In the genomic region with DNA sequence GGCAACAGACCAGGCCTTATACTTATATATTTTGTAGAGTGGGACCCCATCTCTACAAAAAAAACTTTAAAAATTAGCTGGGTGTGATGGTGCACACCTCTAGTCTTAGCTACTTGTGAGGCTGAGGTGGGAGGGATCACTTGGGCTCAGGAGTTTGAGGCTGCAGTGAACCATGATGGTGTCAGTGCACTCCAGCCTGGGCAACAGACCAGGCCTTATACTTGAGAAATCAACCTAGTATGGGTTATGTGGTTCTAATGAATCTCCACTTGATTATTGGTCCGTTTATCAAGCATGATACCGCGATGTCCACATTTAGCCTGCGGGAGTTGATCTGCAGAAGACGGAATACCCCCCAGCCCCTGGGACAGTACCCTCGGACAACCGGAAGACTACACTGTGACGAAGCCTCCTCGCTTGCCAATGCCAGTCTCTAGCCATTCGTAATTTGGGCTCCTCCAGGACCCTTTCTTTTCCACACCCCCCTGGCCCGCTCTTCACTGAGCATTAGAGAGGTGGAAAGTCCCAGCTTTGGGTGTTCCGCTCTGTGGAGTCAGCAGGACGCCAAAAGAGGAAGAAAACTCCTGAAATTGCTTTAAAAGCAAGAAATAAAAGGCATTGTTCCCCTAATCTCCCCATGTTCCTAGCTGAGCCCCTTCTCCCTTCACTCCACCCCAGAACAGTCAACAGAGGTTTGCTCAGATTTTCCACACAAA, we compare ENCODE assay signal across 11 cellular contexts. TPM values are rescaled to one million over a fixed set of nuclear protein-coding genes. Genes with fewer than 3 reads are reported as not detected.
DNase-seq lines count a peak whose midpoint lies in the region; ATAC-seq lines count a peak whose summit lies in the region.
"Had no signal": no experiment of that assay in that cellular context is flagged by ENCODE, and none has a peak within 500 bp of the region (broad histone marks: within the 10 kb centered on the region; RNA-seq: fewer than 3 reads in every experiment).

No MANE protein-coding gene starts in this region.

- H3K23ac ChIP-seq in mesendoderm (ENCODE audit: low read length): no peak overlapping the region

- no peak for ATAC-seq in stimulated activated naive CD8-positive, alpha-beta T cell treated with anti-CD3 and anti-CD28 coated beads, Interleukin-15, amount 100 ng/mL, for 72 hours
- ATAC-seq in right cardiac atrium: peak; percentile 2 to 31
- ATAC-seq: A549 had no signal

- H3K27ac Mint-ChIP-seq in stimulated activated naive CD8-positive, alpha-beta T cell treated with anti-CD3 and anti-CD28 coated beads, Interleukin-15, Interleukin-2, amounts not matched to agents 100 ng/mL and 50 ng/mL, for 24 hours: peak overlapping the region; percentile 14
- H3K27ac Mint-ChIP-seq in stimulated activated naive CD8-positive, alpha-beta T cell treated with anti-CD3 and anti-CD28 coated beads, Interleukin-15, amount 100 ng/mL, for 72 hours: no peak overlapping the region

- no peak overlapping the region for H3K56ac ChIP-seq in mesendoderm (ENCODE audit: low read length)

- H2BK120ac ChIP-seq in mesendoderm (ENCODE audit: low read depth, low read length): no peak overlapping the region

- H3K4me3 ChIP-seq in right cardiac atrium (ENCODE audit: low read length) (no peak overlapping the region), mesendoderm (ENCODE audit: low read length) (no peak overlapping the region)
- H3K4me3 ChIP-seq: A549 had no signal

- peaks cover 27% of the 10 kb centered on the region for H3K4me1 ChIP-seq in right cardiac atrium (ENCODE audit: control insufficient read depth, insufficient read depth, low read length)
- no peaks in the 10 kb centered on the region for H3K4me1 ChIP-seq in mesendoderm (ENCODE audit: control insufficient read depth, low read depth, low read length)
- H3K4me1 ChIP-seq: A549 had no signal

- H3K4me2 ChIP-seq in mesendoderm (ENCODE audit: low read length): no peak overlapping the region
- H3K4me2 ChIP-seq: A549 had no signal

- no peak overlapping the region for H3K9ac ChIP-seq in mesendoderm (ENCODE audit: low read length)

- no peaks in the 10 kb centered on the region for H3K36me3 Mint-ChIP-seq in stimulated activated naive CD8-positive, alpha-beta T cell treated with anti-CD3 and anti-CD28 coated beads, Interleukin-15, Interleukin-2, amounts not matched to agents 100 ng/mL and 50 ng/mL, for 24 hours (ENCODE audit: low read depth)

- H3K79me1 ChIP-seq in mesendoderm (ENCODE audit: low read length): no peaks in the 10 kb centered on the region

- no peak overlapping the region for H2BK5ac ChIP-seq in mesendoderm (ENCODE audit: low read length)

- H3K18ac ChIP-seq in mesendoderm (ENCODE audit: low read length): no peak overlapping the region

- intact Hi-C loops in right cardiac atrium (cut with DNase I): no loop called here

- H3K9me3 ChIP-seq in right cardiac atrium (ENCODE audit: control insufficient read depth, low read length): no peaks in the 10 kb centered on the region
- H3K9me3 ChIP-seq: A549 had no signal

- DNase-seq in stimulated activated naive CD8-positive, alpha-beta T cell treated with anti-CD3 and anti-CD28 coated beads, Interleukin-15, amount 100 ng/mL, for 72 hours: no peak
- DNase-seq in right cardiac atrium (no peak), pons (ENCODE audit: low spot score) (peak; percentile 75), SKM-1 (lab: John Stamatoyannopoulos, UW; ENCODE audit: unreplicated experiment) (no peak), mesendoderm (no peak), COLO668 (lab: John Stamatoyannopoulos, UW; ENCODE audit: unreplicated experiment) (no peak)
- DNase-seq in activated CD8-positive, alpha-beta memory T cell treated with anti-CD3 and anti-CD28 coated beads for 24 hours: no peak
- DNase-seq: DMS153; stimulated activated CD4-positive, alpha-beta T cell treated with anti-CD3 and anti-CD28 coated beads, Interleukin-15, amount 100 ng/mL, for 24 hours had no signal

- no peak overlapping the region for H4K5ac ChIP-seq in mesendoderm (ENCODE audit: low read length)

- no peak overlapping the region for H3K4ac ChIP-seq in mesendoderm (ENCODE audit: low read depth, low read length)

- no peak overlapping the region for H4K8ac ChIP-seq in mesendoderm (ENCODE audit: low read depth, low read length)

- H3K9me3 Mint-ChIP-seq in stimulated activated naive CD8-positive, alpha-beta T cell treated with anti-CD3 and anti-CD28 coated beads, Interleukin-15, Interleukin-2, amounts not matched to agents 100 ng/mL and 50 ng/mL, for 24 hours: no peaks in the 10 kb centered on the region
- H3K9me3 Mint-ChIP-seq in stimulated activated naive CD8-positive, alpha-beta T cell treated with anti-CD3 and anti-CD28 coated beads, Interleukin-15, amount 100 ng/mL, for 72 hours: no peaks in the 10 kb centered on the region

- 87% methylated on average over 13 of the region's 13 CpGs for WGBS in right cardiac atrium
- WGBS in mesendoderm (ENCODE audit: extremely low coverage, insufficient coverage, low lambda C conversion rate): no CpG with 5 or more reads among the region's 13 CpGs

- no peak overlapping the region for H2BK15ac ChIP-seq in mesendoderm (replicated peaks; ENCODE audit: low read depth)

- H3K27ac ChIP-seq in right cardiac atrium (ENCODE audit: low read length): no peak overlapping the region
- no peak overlapping the region for H3K27ac ChIP-seq in mesendoderm (ENCODE audit: low read depth, low read length)
- H3K27ac ChIP-seq: A549 had no signal

- H2AK5ac ChIP-seq in mesendoderm (ENCODE audit: low read length): no peak overlapping the region

- no peaks in the 10 kb centered on the region for H3K27me3 ChIP-seq in right cardiac atrium (ENCODE audit: control insufficient read depth, insufficient read depth)
- no peaks in the 10 kb centered on the region for H3K27me3 ChIP-seq in mesendoderm (ENCODE audit: insufficient read depth, low read length, poor library complexity)

- H3K36me3 ChIP-seq in mesendoderm (ENCODE audit: control insufficient read depth, insufficient read depth, low read length): no peaks in the 10 kb centered on the region

- no peaks in the 10 kb centered on the region for H3K79me2 ChIP-seq in mesendoderm (ENCODE audit: control insufficient read depth, insufficient read depth, low read length)

- H3K4me1 Mint-ChIP-seq in stimulated activated naive CD8-positive, alpha-beta T cell treated with anti-CD3 and anti-CD28 coated beads, Interleukin-15, Interleukin-2, amounts not matched to agents 100 ng/mL and 50 ng/mL, for 24 hours (ENCODE audit: low read depth): no peaks in the 10 kb centered on the region
- no peaks in the 10 kb centered on the region for H3K4me1 Mint-ChIP-seq in stimulated activated naive CD8-positive, alpha-beta T cell treated with anti-CD3 and anti-CD28 coated beads, Interleukin-15, amount 100 ng/mL, for 72 hours

- no peaks in the 10 kb centered on the region for H3K27me3 Mint-ChIP-seq in stimulated activated naive CD8-positive, alpha-beta T cell treated with anti-CD3 and anti-CD28 coated beads, Interleukin-15, Interleukin-2, amounts not matched to agents 100 ng/mL and 50 ng/mL, for 24 hours
- no peaks in the 10 kb centered on the region for H3K27me3 Mint-ChIP-seq in stimulated activated naive CD8-positive, alpha-beta T cell treated with anti-CD3 and anti-CD28 coated beads, Interleukin-15, amount 100 ng/mL, for 72 hours

- no peak overlapping the region for H3K4me3 Mint-ChIP-seq in stimulated activated naive CD8-positive, alpha-beta T cell treated with anti-CD3 and anti-CD28 coated beads, Interleukin-15, Interleukin-2, amounts not matched to agents 100 ng/mL and 50 ng/mL, for 24 hours
- no peak overlapping the region for H3K4me3 Mint-ChIP-seq in stimulated activated naive CD8-positive, alpha-beta T cell treated with anti-CD3 and anti-CD28 coated beads, Interleukin-15, amount 100 ng/mL, for 72 hours

RNA-seq across cellular contexts. Expression of a gene that starts 19.4 kb away (rescaled TPM):
- total RNA-seq in right cardiac atrium: 10 to 100 TPM; 13.9 to 46.0 (median 23.5) TPM
- 3.4 TPM for polyA plus RNA-seq in right cardiac atrium
- 0.13 TPM for polyA plus RNA-seq in mesendoderm (2013, experiment 1 of 2)
- 0.13 TPM for polyA plus RNA-seq in mesendoderm (2013, experiment 2 of 2)
